13 cellular contexts compared by ENCODE assay signal in the genomic region with DNA sequence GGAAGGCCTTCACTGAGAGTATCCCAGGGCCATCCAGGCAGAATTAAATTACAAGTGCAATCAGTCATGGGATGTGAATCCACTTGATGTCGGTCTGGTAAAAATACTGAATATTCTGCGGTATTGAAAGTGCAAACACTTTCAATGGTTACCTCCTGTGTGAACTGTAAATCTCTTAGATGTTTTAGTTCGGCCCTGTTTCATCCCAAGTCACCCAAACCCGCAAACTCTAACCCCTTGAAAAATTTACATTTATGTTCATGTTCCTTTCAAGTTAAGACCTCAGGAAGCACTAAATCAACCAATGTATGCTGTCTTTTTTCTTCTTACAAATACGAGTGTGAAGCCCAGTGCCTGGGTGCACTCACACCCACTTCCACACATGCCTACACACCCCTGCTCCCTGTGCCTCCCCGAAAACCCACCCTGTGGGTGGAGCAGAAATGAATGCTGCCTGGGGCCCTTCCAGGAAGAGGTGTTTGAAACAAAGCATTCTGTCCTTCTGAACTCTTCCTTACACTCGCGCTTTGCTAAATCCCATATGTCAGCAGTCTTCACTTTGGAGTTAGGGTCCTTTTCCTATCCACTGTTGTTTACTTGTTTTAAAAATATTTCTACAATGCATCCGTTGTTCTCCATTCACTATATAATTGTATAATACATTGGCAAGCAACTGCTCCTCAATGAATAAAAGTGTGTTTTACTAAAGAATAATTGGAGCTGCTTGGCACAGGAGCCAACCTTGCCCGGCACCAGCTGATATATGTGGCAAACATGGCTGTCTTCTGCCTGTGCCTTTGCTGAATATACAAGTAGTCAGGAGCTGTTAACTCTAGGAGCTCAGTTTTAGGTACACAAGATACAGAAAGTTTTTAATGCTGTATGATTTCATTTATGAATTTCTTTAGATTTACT.
DNase-seq lines count a peak whose midpoint lies in the region.
"Had no signal": no experiment of that assay in that cellular context is flagged by ENCODE, and none has a peak within 500 bp of the region (broad histone marks: within the 10 kb centered on the region; RNA-seq: fewer than 3 reads in every experiment).

No MANE protein-coding gene starts in this region.

- no peaks in the 10 kb centered on the region for H3K27me3 Mint-ChIP-seq in activated naive CD4-positive, alpha-beta T cell treated with anti-CD3 and anti-CD28 coated beads, Interleukin-2, amount 10 ng/mL, durations not matched to agents 7 days and 5 days

- peak; percentile 60 for DNase-seq in stimulated activated CD4-positive, alpha-beta T cell treated with anti-CD3 and anti-CD28 coated beads, Interleukin-15, amount 100 ng/mL, for 24 hours
- DNase-seq in stimulated activated CD4-positive, alpha-beta T cell treated with anti-CD3 and anti-CD28 coated beads, Interleukin-12 subunit alpha, Interleukin-12 subunit beta, amount 100 ng/mL, for 4 hours, result no peak
- DNase-seq in activated naive CD4-positive, alpha-beta T cell treated with anti-CD3 and anti-CD28 coated beads, Interleukin-2, amount 10 ng/mL, durations not matched to agents 7 days and 5 days, result peak; percentile 52
- no peak for DNase-seq in SKM-1 treated with dmso at 0.1 percent for 144 hours (lab: John Stamatoyannopoulos, UW; ENCODE audit: unreplicated experiment)
- no peak for DNase-seq in ureter (ENCODE audit: low spot score)
- no peak for DNase-seq in NCI-H1930 (lab: John Stamatoyannopoulos, UW)
- no peak for DNase-seq in T-helper 9 cell
- DNase-seq: amniotic stem cell; effector CD4-positive, alpha-beta T cell; left ventricle myocardium superior; SIG-M5 had no signal

- H3K27ac Mint-ChIP-seq in activated naive CD4-positive, alpha-beta T cell treated with anti-CD3 and anti-CD28 coated beads, Interleukin-2, amount 10 ng/mL, durations not matched to agents 7 days and 5 days, result peak overlapping the region; percentile 85

- CTCF ChIA-PET in activated naive CD4-positive, alpha-beta T cell treated with anti-CD3 and anti-CD28 coated beads, Interleukin-2, amount 10 ng/mL, durations not matched to agents 7 days and 5 days (lab: Charles Lee), result interaction anchor here (1.1 to 1.5 kb wide), 3 partner anchors 51 to 100 kb away, joined by 3 read pairs; no protein-coding TSS in a partner anchor

- peaks cover 48% of the 10 kb centered on the region for H3K36me3 Mint-ChIP-seq in activated naive CD4-positive, alpha-beta T cell treated with anti-CD3 and anti-CD28 coated beads, Interleukin-2, amount 10 ng/mL, durations not matched to agents 7 days and 5 days

- peaks cover 83% of the 10 kb centered on the region for H3K4me1 Mint-ChIP-seq in activated naive CD4-positive, alpha-beta T cell treated with anti-CD3 and anti-CD28 coated beads, Interleukin-2, amount 10 ng/mL, durations not matched to agents 7 days and 5 days

- H3K27ac ChIP-seq in layer of hippocampus (ENCODE audit: low read depth, low read length), result peak overlapping the region; percentile 49
- H3K27ac ChIP-seq: gastroesophageal sphincter had no signal

- no peaks in the 10 kb centered on the region for H3K9me3 Mint-ChIP-seq in activated naive CD4-positive, alpha-beta T cell treated with anti-CD3 and anti-CD28 coated beads, Interleukin-2, amount 10 ng/mL, durations not matched to agents 7 days and 5 days

- H3K27me3 ChIP-seq in layer of hippocampus (ENCODE audit: control insufficient read depth, insufficient read depth, low read length), result no peaks in the 10 kb centered on the region
- H3K27me3 ChIP-seq: gastroesophageal sphincter had no signal

- H3K4me3 Mint-ChIP-seq in activated naive CD4-positive, alpha-beta T cell treated with anti-CD3 and anti-CD28 coated beads, Interleukin-2, amount 10 ng/mL, durations not matched to agents 7 days and 5 days, result peak overlapping the region; percentile 35

Comparison
In these comparisons a context has a peak if more than half of its experiments do, and no peak if none do; other contexts are left out.
1. DNase-seq: peak in stimulated activated CD4-positive, alpha-beta T cell treated with anti-CD3 and anti-CD28 coated beads, Interleukin-15, amount 100 ng/mL, for 24 hours (single experiment) and activated naive CD4-positive, alpha-beta T cell treated with anti-CD3 and anti-CD28 coated beads, Interleukin-2, amount 10 ng/mL, durations not matched to agents 7 days and 5 days (single experiment); none in stimulated activated CD4-positive, alpha-beta T cell treated with anti-CD3 and anti-CD28 coated beads, Interleukin-12 subunit alpha, Interleukin-12 subunit beta, amount 100 ng/mL, for 4 hours (single experiment), SKM-1 treated with dmso at 0.1 percent for 144 hours (single experiment), ureter (single experiment), NCI-H1930 (0 of 2) and T-helper 9 cell (single experiment).